ENCODE assay signal across 11 cellular contexts in the genomic region with DNA sequence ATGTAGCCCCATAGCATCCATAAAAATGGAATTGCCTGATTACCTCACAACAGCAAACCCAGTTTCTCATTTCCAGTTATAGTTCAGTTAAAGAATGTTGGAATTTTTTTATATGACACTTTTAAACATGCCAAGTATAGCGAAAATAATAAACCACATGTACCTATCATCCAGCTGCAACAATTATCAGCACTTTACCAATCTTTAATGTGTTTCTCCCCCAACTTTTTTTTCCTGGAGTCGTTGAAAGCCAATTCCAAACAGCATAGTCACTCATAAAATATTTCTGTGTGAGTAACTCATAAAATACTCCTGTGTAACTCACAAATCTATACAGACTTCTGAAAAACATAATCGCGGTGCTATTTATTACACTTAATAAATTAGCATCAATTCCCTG. TPM values are rescaled to one million over a fixed set of nuclear protein-coding genes. Genes with fewer than 3 reads are reported as not detected.
A peak's percentile ranks its signal among the peaks of the same experiment; 100 is the strongest.
DNase-seq lines count a peak whose midpoint lies in the region; ATAC-seq and TF ChIP-seq lines count a peak whose summit lies in the region.
"Had no signal": no experiment of that assay in that cellular context is flagged by ENCODE, and none has a peak within 500 bp of the region (broad histone marks: within the 10 kb centered on the region; RNA-seq: fewer than 3 reads in every experiment).

No MANE protein-coding gene starts in this region.

- H3K4me3 ChIP-seq in AG04449 (ENCODE audit: low read depth, low read length): no peak overlapping the region
- no peak overlapping the region for H3K4me3 ChIP-seq in mammary epithelial cell (replicated peaks in 1 of 3; ENCODE audit: insufficient read depth in 1 of 3, low read depth in 2 of 3, low read length in 3 of 3)
- H3K4me3 ChIP-seq: thoracic aorta had no signal

- no peak overlapping the region for H2AFZ ChIP-seq in mammary epithelial cell (ENCODE audit: low read depth, low read length)

- WGBS in mammary epithelial cell (ENCODE audit: low coverage, missing lambda C conversion rate): 69% methylated on average over 4 of the region's 4 CpGs

- H3K27ac ChIP-seq in mammary epithelial cell (ENCODE audit: insufficient read depth, low read depth, low read length): no peak overlapping the region

- H3K4me1 ChIP-seq in mammary epithelial cell (ENCODE audit: insufficient read depth, low read length): peaks cover 25% of the 10 kb centered on the region
- H3K4me1 ChIP-seq: BE2C had no signal

- no peak for TF ChIP-seq CTCF in AG04449 (IDR thresholded peaks at IDR 0.05; ENCODE audit: insufficient read depth, low read length, missing control alignments)
- TF ChIP-seq CTCF in mammary epithelial cell (conservative IDR thresholded peaks at IDR 0.05 in 1 of 2, IDR thresholded peaks at IDR 0.05 in 1 of 2; ENCODE audit: extremely low read depth in 1 of 2, insufficient read depth in 1 of 2, low read depth in 1 of 2, low read length in 2 of 2): no peak
- TF ChIP-seq CTCF in GM10248 (IDR thresholded peaks at IDR 0.05; ENCODE audit: control extremely low read depth, extremely low read depth, low read depth, missing control alignments): no peak

- in situ Hi-C loops in mammary epithelial cell (cut with MboI; ENCODE audit: low sequenced_read_pairs in 2 of 2): loop anchor here in 1 of 2 donors (25.0 kb wide), 1 partner anchor 556 kb away; no protein-coding TSS in a partner anchor

- peak; percentile 53 for ATAC-seq in left colon

- no peak overlapping the region for H3K9ac ChIP-seq in mammary epithelial cell (ENCODE audit: insufficient read depth, low read length)

- no peaks in the 10 kb centered on the region for H4K20me1 ChIP-seq in mammary epithelial cell (ENCODE audit: insufficient read depth, low read length)

- H3K79me2 ChIP-seq in mammary epithelial cell (ENCODE audit: insufficient read depth, low read length): peaks cover 33% of the 10 kb centered on the region

- H3K4me2 ChIP-seq in mammary epithelial cell (ENCODE audit: insufficient read depth, low read depth, low read length): no peak overlapping the region

- intact Hi-C loops in mammary epithelial cell (cut with micrococcal nuclease): no loop called here
- intact Hi-C loops in left colon (cut with DNase I, micrococcal nuclease): no loop called here

- no peaks in the 10 kb centered on the region for H3K27me3 ChIP-seq in mammary epithelial cell (ENCODE audit: insufficient read depth, low read length)
- H3K27me3 ChIP-seq: BE2C had no signal

- POLR2A ChIA-PET in AG04449 (lab: Yijun Ruan, JAX): no interaction called here
- POLR2A ChIA-PET in GM10248 (lab: Yijun Ruan, JAX): no interaction called here

- H3K36me3 ChIP-seq in mammary epithelial cell (ENCODE audit: insufficient read depth, low read length): peaks cover 9% of the 10 kb centered on the region
- H3K36me3 ChIP-seq: BE2C had no signal

- dilution Hi-C loops in mammary epithelial cell (cut with HindIII; ENCODE audit: low sequenced_read_pairs): no loop called here

- DNase-seq in AG04449 (ENCODE audit: low read depth, low spot score) (peak; percentile 52), HS-5 (ENCODE audit: low read depth) (peak; percentile 66), mammary epithelial cell (peak; percentile 41), left colon (no peak), NCI-H2171 treated with DMSO at 0.1 percent for 48 hours (lab: John Stamatoyannopoulos, UW) (no peak), GM10248 (ENCODE audit: extremely low spot score) (no peak), NCI-H446 (lab: John Stamatoyannopoulos, UW) (no peak), putamen (ENCODE audit: low spot score) (no peak)
- DNase-seq: BE2C, NCI-H524 treated with DMSO at 0.1 percent for 48 hours had no signal

- H3K9me3 ChIP-seq in mammary epithelial cell (replicated peaks; ENCODE audit: insufficient read depth, low read length): no peaks in the 10 kb centered on the region
- H3K9me3 ChIP-seq: BE2C, thoracic aorta had no signal

- CTCF ChIA-PET in AG04449 (lab: Yijun Ruan, JAX): interaction anchor here (2.4 kb wide), 1 partner anchor 11 kb away, joined by 9 read pairs; no protein-coding TSS in a partner anchor
- CTCF ChIA-PET in mammary epithelial cell (lab: Charles Lee; ENCODE audit: low non-redundant PET): no interaction called here
- CTCF ChIA-PET in GM10248 (lab: Yijun Ruan, JAX): interaction anchor here (9.5 kb wide), 1 partner anchor 17 kb away, joined by 42 read pairs; no protein-coding TSS in a partner anchor

- BruUV-seq in mammary epithelial cell (replicated peaks; lab: Mats Ljungman, UMichigan): no TSS peak

RNA-seq across cellular contexts. Expression of gene SMAD4, which starts 38.1 kb away (rescaled TPM):
- total RNA-seq in mammary epithelial cell: 100 to 1,000 TPM in 1 of 2 donors, 10 to 100 TPM in 1; 70.6 to 111 TPM
- polyA plus RNA-seq in mammary epithelial cell: 60.6 TPM
- polyA minus RNA-seq in mammary epithelial cell: 60.5 TPM
- total RNA-seq in left colon: 100 to 1,000 TPM in 1 of 2 donors, 10 to 100 TPM in 1; 76.1 to 100 TPM

Comparison
In these comparisons a context has a peak if more than half of its experiments do, and no peak if none do; other contexts are left out.
1. DNase-seq: peak in AG04449 (single experiment), HS-5 (single experiment) and mammary epithelial cell (single experiment); none in left colon (0 of 2), NCI-H2171 treated with DMSO at 0.1 percent for 48 hours (single experiment), GM10248 (single experiment), NCI-H446 (0 of 2) and putamen (single experiment).